ENCODE assay signal across 20 cellular contexts in the genomic region with DNA sequence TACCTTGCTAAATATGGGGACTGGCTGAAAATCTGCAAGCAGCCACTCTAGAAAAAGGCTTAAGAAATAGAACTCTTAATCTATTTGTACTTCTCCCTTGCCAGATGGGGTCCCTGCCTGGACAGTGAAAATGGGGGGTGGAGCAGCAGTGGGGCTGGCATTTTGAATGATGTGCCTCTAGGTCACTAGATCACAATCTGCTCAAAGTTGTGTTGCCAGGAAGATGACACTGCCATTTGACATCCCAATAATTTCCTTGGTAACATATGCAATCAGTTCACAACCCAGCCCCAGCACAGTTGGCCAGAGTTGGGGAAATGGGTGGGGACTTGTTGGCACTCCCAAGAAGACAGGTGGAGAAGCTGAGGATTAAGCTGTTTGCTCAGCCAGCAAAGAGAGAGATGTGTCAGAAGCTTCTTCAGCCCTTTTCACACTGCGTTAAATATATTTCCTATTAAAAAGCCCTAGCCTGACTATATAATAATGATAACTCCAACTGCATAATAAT.
"Had no signal": no experiment of that assay in that cellular context is flagged by ENCODE, and none has a peak within 500 bp of the region (broad histone marks: within the 10 kb centered on the region; RNA-seq: fewer than 3 reads in every experiment).

No MANE protein-coding gene starts in this region.

- H3K27ac Mint-ChIP-seq: activated naive CD8-positive, alpha-beta T cell treated with anti-CD3 and anti-CD28 coated beads for 36 hours; stimulated activated naive CD8-positive, alpha-beta T cell treated with anti-CD3 and anti-CD28 coated beads, Interleukin-15, Interleukin-2, amounts not matched to agents 100 ng/mL and 50 ng/mL, for 24 hours had no signal

- H3K4me1 ChIP-seq: gastroesophageal sphincter, parathyroid adenoma, thyroid gland, upper lobe of right lung had no signal

- H3K36me3 ChIP-seq: gastroesophageal sphincter, thyroid gland, upper lobe of right lung had no signal

- H3K9me3 ChIP-seq: gastroesophageal sphincter, thyroid gland, upper lobe of right lung had no signal

- H2AFZ ChIP-seq: parathyroid adenoma had no signal

- H3K4me3 Mint-ChIP-seq: activated naive CD8-positive, alpha-beta T cell treated with anti-CD3 and anti-CD28 coated beads for 36 hours; naive B cell; stimulated activated naive CD8-positive, alpha-beta T cell treated with anti-CD3 and anti-CD28 coated beads, Interleukin-15, Interleukin-2, amounts not matched to agents 100 ng/mL and 50 ng/mL, for 24 hours had no signal

- DNase-seq: activated CD4-positive, alpha-beta T cell treated with anti-CD3 and anti-CD28 coated beads for 4 hours; activated CD4-positive, alpha-beta T cell treated with anti-CD3 and anti-CD28 coated beads, Interleukin-2, amount 50 U/mL, for 48 hours; activated CD4-positive, CD25-positive, alpha-beta regulatory T cell; activated naive CD4-positive, alpha-beta T cell treated with Interleukin-2 at 50 U/mL for 16 hours; activated naive CD8-positive, alpha-beta T cell treated with anti-CD3 and anti-CD28 coated beads for 36 hours; activated T-cell treated with anti-CD3 and anti-CD28 coated beads, Interleukin-2, amount 50 U/mL, for 48 hours; head of caudate nucleus; left cardiac atrium; mesenchymal stem cell; naive B cell; nucleus accumbens; right cardiac atrium; stimulated activated CD4-positive, alpha-beta T cell treated with anti-CD3 and anti-CD28 coated beads, Interleukin-1b, Interleukin-23, amount 100 ng/mL, for 48 hours; T1000; thyroid gland; upper lobe of right lung had no signal

- ATAC-seq: gastroesophageal sphincter, left cardiac atrium, right cardiac atrium, upper lobe of right lung had no signal

- H3K27me3 ChIP-seq: gastroesophageal sphincter, thyroid gland, upper lobe of right lung had no signal

- H3K27ac ChIP-seq: epithelial cell of prostate, gastroesophageal sphincter, parathyroid adenoma, thyroid gland, upper lobe of right lung had no signal

- H3K9me3 Mint-ChIP-seq: activated naive CD8-positive, alpha-beta T cell treated with anti-CD3 and anti-CD28 coated beads for 36 hours had no signal

- H3K27me3 Mint-ChIP-seq: naive B cell; stimulated activated naive CD8-positive, alpha-beta T cell treated with anti-CD3 and anti-CD28 coated beads, Interleukin-15, Interleukin-2, amounts not matched to agents 100 ng/mL and 50 ng/mL, for 24 hours had no signal

- H3K36me3 Mint-ChIP-seq: activated naive CD8-positive, alpha-beta T cell treated with anti-CD3 and anti-CD28 coated beads for 36 hours; naive B cell had no signal

- H3K4me1 Mint-ChIP-seq: activated naive CD8-positive, alpha-beta T cell treated with anti-CD3 and anti-CD28 coated beads for 36 hours; naive B cell had no signal

- H3K4me3 ChIP-seq: gastroesophageal sphincter, thyroid gland, upper lobe of right lung had no signal

- H3K9ac ChIP-seq: parathyroid adenoma had no signal

- H3K79me2 ChIP-seq: parathyroid adenoma had no signal
